Comparison of ENCODE assay signal across 9 cellular contexts in genomic region chr1:32701421-32701911, GRCh38. TPM values are rescaled to one million over a fixed set of nuclear protein-coding genes. Genes with fewer than 3 reads are reported as not detected.
DNase-seq lines count a peak whose midpoint lies in the region; ATAC-seq and TF ChIP-seq lines count a peak whose summit lies in the region.
"Had no signal": no experiment of that assay in that cellular context is flagged by ENCODE, and none has a peak within 500 bp of the region (broad histone marks: within the 10 kb centered on the region; RNA-seq: fewer than 3 reads in every experiment).

No MANE protein-coding gene starts in this region.

- in situ Hi-C loops in GM23248 (cut with MboI): no loop called here

- peak overlapping the region; percentile 98 for H3K27ac ChIP-seq in GM23248
- peak overlapping the region; percentile 86 for H3K27ac ChIP-seq in right cardiac atrium (ENCODE audit: low read length)
- H3K27ac ChIP-seq in sigmoid colon: peak overlapping the region; percentile 86 to 95 (median 93)

- 10 to 12% methylated on average over 6 of the region's 6 CpGs for WGBS in GM23248 (ENCODE audit: low coverage in 1 of 2, low lambda C conversion rate in 2 of 2, missing lambda C conversion rate in 2 of 2), 2 experiments
- WGBS in right cardiac atrium: 31% methylated on average over 6 of the region's 6 CpGs
- WGBS in sigmoid colon, 2 donors: 15 to 51% methylated on average over 6 of the region's 6 CpGs

- no peaks in the 10 kb centered on the region for H3K9me3 ChIP-seq in GM23248 (ENCODE audit: low read depth)
- no peaks in the 10 kb centered on the region for H3K9me3 ChIP-seq in right cardiac atrium (ENCODE audit: control insufficient read depth, low read length)
- no peaks in the 10 kb centered on the region for H3K9me3 ChIP-seq in sigmoid colon

- peak; percentile 24 to 42 for ATAC-seq in right cardiac atrium
- no peak for ATAC-seq in HG02678 (IDR thresholded peaks at IDR 0.05; ENCODE audit: unreplicated experiment)

- intact Hi-C loops in right cardiac atrium (cut with DNase I) (loop anchor here in 1 of 4 donors (10.0 kb wide), 1 partner anchor 173 kb away; the partner anchor contains the start of gene FNDC5), sigmoid colon (cut with DNase I) (loop anchor here (5.0 kb wide), 1 partner anchor 49 kb away; the partner anchor contains the start of genes RBBP4 and ZBTB8OS)

- peaks cover 30% of the 10 kb centered on the region for H3K4me1 Mint-ChIP-seq in brain

- peak overlapping the region; percentile 31; the same call in 1 of the 2 replicates for H2AFZ ChIP-seq in GM23248

- H3K79me2 ChIP-seq in GM23248 (ENCODE audit: insufficient read depth): peaks cover 59% of the 10 kb centered on the region

- no peaks in the 10 kb centered on the region for H3K9me3 Mint-ChIP-seq in brain

- TF ChIP-seq EP300 in sigmoid colon (IDR thresholded peaks at IDR 0.05): no peak

- H3K9me2 ChIP-seq in GM23248 (ENCODE audit: insufficient read depth): no peaks in the 10 kb centered on the region

- H3K4me2 ChIP-seq in GM23248 (ENCODE audit: unreplicated experiment): peak overlapping the region; percentile 99

- H3K4me3 ChIP-seq in GM23248: peak overlapping the region; percentile 77
- no peak overlapping the region for H3K4me3 ChIP-seq in right cardiac atrium (ENCODE audit: low read length)
- peak overlapping the region; percentile 60 to 87 (median 74) for H3K4me3 ChIP-seq in sigmoid colon

- H3K4me3 Mint-ChIP-seq in brain: peak overlapping the region; percentile 79 to 88 (median 85)

- H3K27me3 ChIP-seq in GM23248 (replicated peaks; ENCODE audit: insufficient read depth) (no peaks in the 10 kb centered on the region), right cardiac atrium (ENCODE audit: control insufficient read depth, insufficient read depth) (no peaks in the 10 kb centered on the region), sigmoid colon (no peaks in the 10 kb centered on the region)

- peaks cover 28% of the 10 kb centered on the region for H3K27me3 Mint-ChIP-seq in brain

- peaks cover 19% of the 10 kb centered on the region for H3F3A ChIP-seq in GM23248 (ENCODE audit: insufficient read depth)

- H3K27ac Mint-ChIP-seq in brain: peak overlapping the region; percentile 71 to 94 (median 90)

- TF ChIP-seq POLR2A in sigmoid colon (IDR thresholded peaks at IDR 0.05): peak in 1 of 2 donors; percentile 26

- peak overlapping the region; percentile 94 for H3K9ac ChIP-seq in GM23248

- TF ChIP-seq CTCF in brain (conservative IDR thresholded peaks at IDR 0.05): no peak
- TF ChIP-seq CTCF in sigmoid colon (IDR thresholded peaks at IDR 0.05): no peak

- DNase-seq in GM23248 (peak; percentile 50), right cardiac atrium (peak in 2 of 3 donors; percentile 63 to 68), sigmoid colon (no peak), NCI-H1092 (lab: John Stamatoyannopoulos, UW) (no peak), mesenteric fat pad (ENCODE audit: low spot score) (no peak), LoVo (ENCODE audit: low spot score) (no peak)
- DNase-seq: NCI-H1436 treated with DMSO at 0.1 percent for 48 hours had no signal

- no peaks in the 10 kb centered on the region for H3K36me3 Mint-ChIP-seq in brain

- no peaks in the 10 kb centered on the region for H4K20me1 ChIP-seq in GM23248 (ENCODE audit: insufficient read depth)

- H3K4me1 ChIP-seq in GM23248 (ENCODE audit: insufficient read depth) (peaks cover 38% of the 10 kb centered on the region), right cardiac atrium (ENCODE audit: control insufficient read depth, insufficient read depth, low read length) (peaks cover 3% of the 10 kb centered on the region), sigmoid colon (peaks cover 0 to 54% (median 43%) of the 10 kb centered on the region in 4 donors)

- H3K36me3 ChIP-seq in GM23248 (ENCODE audit: low read depth) (no peaks in the 10 kb centered on the region), sigmoid colon (peaks cover 0 to 5% (median 0%) of the 10 kb centered on the region in 4 donors)

RNA-seq across cellular contexts. Expression of gene SYNC, which starts 1.1 kb away (rescaled TPM):
- 103 and 112 TPM in 2 replicates for total RNA-seq in GM23248 (2014; rRNA removed; shearing (Covaris generic))
- polyA plus RNA-seq in GM23248 (2016; fragmentation: Nextera tagmentation; extraction: Ambion mirVana) (60.0 and 60.5 TPM in 2 replicates), brain (ENCODE audit: insufficient read depth, low read depth, low replicate concordance) (1.9 TPM), right cardiac atrium (14.1 TPM), sigmoid colon (10 to 100 TPM in 1 of 3 donors, 1 to 10 TPM in 2; 6.9 to 12.7 (median 9.6) TPM)
- total RNA-seq in right cardiac atrium (10 to 100 TPM; 18.4 to 33.6 (median 24.5) TPM), sigmoid colon (10 to 100 TPM; 22.5 to 87.5 (median 33.8) TPM), mesenteric fat pad (27.1 TPM)

RNA-seq across cellular contexts. Expression of gene RBBP4, which starts 50.5 kb away (rescaled TPM):
- 72.4 and 89.9 TPM in 2 replicates for total RNA-seq in GM23248 (2014; rRNA removed; shearing (Covaris generic))
- 109 and 116 TPM in 2 replicates for polyA plus RNA-seq in GM23248 (2016; fragmentation: Nextera tagmentation; extraction: Ambion mirVana)
- polyA plus RNA-seq in brain (ENCODE audit: insufficient read depth, low read depth, low replicate concordance): 166 TPM
- 100 to 1,000 TPM; 106 to 114 (median 112) TPM for total RNA-seq in right cardiac atrium
- polyA plus RNA-seq in right cardiac atrium: 52.7 TPM
- total RNA-seq in sigmoid colon: 100 to 1,000 TPM in 3 of 4 donors, 10 to 100 TPM in 1; 91.8 to 118 (median 108) TPM
- polyA plus RNA-seq in sigmoid colon: 10 to 100 TPM; 54.1 to 81.1 (median 59.9) TPM
- 95.2 TPM for total RNA-seq in mesenteric fat pad

RNA-seq across cellular contexts. Expression of gene ZBTB8OS, which starts 51.1 kb away (rescaled TPM):
- total RNA-seq in GM23248 (2014; rRNA removed; shearing (Covaris generic)): 37.0 and 44.6 TPM in 2 replicates
- polyA plus RNA-seq in GM23248 (2016; fragmentation: Nextera tagmentation; extraction: Ambion mirVana) (48.9 and 52.9 TPM in 2 replicates), brain (ENCODE audit: insufficient read depth, low read depth, low replicate concordance) (26.6 TPM), right cardiac atrium (50.4 TPM), sigmoid colon (10 to 100 TPM; 51.9 to 97.3 (median 89.5) TPM)
- total RNA-seq in right cardiac atrium (10 to 100 TPM; 28.9 to 35.0 (median 32.7) TPM), sigmoid colon (10 to 100 TPM; 19.9 to 40.3 (median 36.8) TPM), mesenteric fat pad (32.8 TPM)

Comparison
In these comparisons a context has a peak if more than half of its experiments do, and no peak if none do; other contexts are left out.
1. DNase-seq: peak in GM23248 (single experiment) and right cardiac atrium (2 of 3); none in sigmoid colon (single experiment), NCI-H1092 (single experiment), mesenteric fat pad (single experiment) and LoVo (single experiment).
2. Peak in every context shown above with its lines, with median percentiles within 50 percentile points of each other: H3K27ac ChIP-seq.